27 cellular contexts compared by ENCODE assay signal in genomic region chr1:74091371-74091770, GRCh38.
DNase-seq lines count a peak whose midpoint lies in the region; ATAC-seq and TF ChIP-seq lines count a peak whose summit lies in the region.
"Had no signal": no experiment of that assay in that cellular context is flagged by ENCODE, and none has a peak within 500 bp of the region (broad histone marks: within the 10 kb centered on the region; RNA-seq: fewer than 3 reads in every experiment).

No MANE protein-coding gene starts in this region.

- H3K79me2 ChIP-seq in SK-N-SH (ENCODE audit: insufficient read depth): no peaks in the 10 kb centered on the region

- H3K36me3 ChIP-seq in SK-N-SH (replicated peaks in 1 of 2; ENCODE audit: control insufficient read depth in 1 of 2, insufficient read depth in 2 of 2, low read length in 1 of 2): no peaks in the 10 kb centered on the region
- H3K36me3 ChIP-seq: BE2C; BLaER1; BLaER1 treated with 17β-estradiol and CSF1 and Interleukin-3, amounts not matched to agents 10 nM and 100 nM had no signal

- no peak for ATAC-seq in SK-N-SH treated with all-trans-retinoic acid at 6 μM for 48 hours
- ATAC-seq: A549; CD8-positive, alpha-beta T cell had no signal

- POLR2A ChIA-PET in SK-N-SH (lab: Yijun Ruan, JAX): no interaction called here

- H4K20me1 ChIP-seq in SK-N-SH (ENCODE audit: insufficient read depth): no peaks in the 10 kb centered on the region
- H4K20me1 ChIP-seq: BLaER1; BLaER1 treated with 17β-estradiol and CSF1 and Interleukin-3, amounts not matched to agents 10 nM and 100 nM had no signal

- CTCF ChIA-PET in SK-N-SH (lab: Yijun Ruan, JAX): interaction anchor here (0.7 kb wide), 1 partner anchor 263 kb away, joined by 3 read pairs; no protein-coding TSS in a partner anchor

- no peak for TF ChIP-seq EP300 in SK-N-SH (IDR thresholded peaks at IDR 0.05; ENCODE audit: borderline replicate concordance in 1 of 2, low read depth in 1 of 2, low read length in 1 of 2)

- TF ChIP-seq CTCF in SK-N-SH (IDR thresholded peaks at IDR 0.05): no peak

- no peak for DNase-seq in SK-N-SH
- DNase-seq: 8988T; ACHN; AML-193; BE2C; C1 segment of cervical spinal cord; Caco-2; Calu3; CD4-positive, alpha-beta memory T cell; CD4-positive, alpha-beta T cell; CD4-positive, CD25-positive, alpha-beta regulatory T cell; CD8-positive, alpha-beta memory T cell; CD8-positive, alpha-beta T cell; COR-L47; DMS 273 treated with DMSO at 0.1 percent for 48 hours; DMS153; DMS53; DMS79; DMS79 treated with DMSO at 0.1 percent for 48 hours; DND-41; EL had no signal

- no peaks in the 10 kb centered on the region for H3K9me3 ChIP-seq in SK-N-SH
- H3K9me3 ChIP-seq: A549, BE2C, Caco-2 had no signal

- no peaks in the 10 kb centered on the region for H3K4me1 ChIP-seq in SK-N-SH (ENCODE audit: control insufficient read depth in 1 of 2, insufficient read depth in 2 of 2, low read depth in 1 of 2, low read length in 1 of 2)
- H3K4me1 ChIP-seq: A549; BE2C; BLaER1; BLaER1 treated with 17β-estradiol and CSF1 and Interleukin-3, amounts not matched to agents 10 nM and 100 nM; Caco-2 had no signal

- H3K9me2 ChIP-seq in SK-N-SH: no peaks in the 10 kb centered on the region

- no peak overlapping the region for H3K27ac ChIP-seq in SK-N-SH (ENCODE audit: low read depth in 2 of 2, low read length in 1 of 2)
- H3K27ac ChIP-seq: 22Rv1; A549; BLaER1; BLaER1 treated with 17β-estradiol and CSF1 and Interleukin-3, amounts not matched to agents 10 nM and 100 nM; C4-2B had no signal

- WGBS in SK-N-SH (ENCODE audit: low lambda C conversion rate): 16% methylated on average over 1 of the region's 1 CpG

- TF ChIP-seq RAD21 in SK-N-SH (IDR thresholded peaks at IDR 0.05; ENCODE audit: low read length): no peak

- H3F3A ChIP-seq in SK-N-SH (replicated peaks; ENCODE audit: insufficient read depth): no peaks in the 10 kb centered on the region

- H3K4me3 ChIP-seq in SK-N-SH (ENCODE audit: low read depth in 2 of 2, low read length in 1 of 2): no peak overlapping the region
- H3K4me3 ChIP-seq: A549; BLaER1; BLaER1 treated with 17β-estradiol and CSF1 and Interleukin-3, amounts not matched to agents 10 nM and 100 nM had no signal

- H3K27me3 ChIP-seq in SK-N-SH (ENCODE audit: insufficient read depth): no peaks in the 10 kb centered on the region
- H3K27me3 ChIP-seq: BE2C; BLaER1; BLaER1 treated with 17β-estradiol and CSF1 and Interleukin-3, amounts not matched to agents 10 nM and 100 nM had no signal

- H2AFZ ChIP-seq in SK-N-SH (ENCODE audit: low read depth): no peak overlapping the region

- no peak overlapping the region for H3K9ac ChIP-seq in SK-N-SH
- H3K9ac ChIP-seq: BLaER1; BLaER1 treated with 17β-estradiol and CSF1 and Interleukin-3, amounts not matched to agents 10 nM and 100 nM had no signal

- no peak overlapping the region for H3K4me2 ChIP-seq in SK-N-SH
- H3K4me2 ChIP-seq: A549; BLaER1; BLaER1 treated with 17β-estradiol and CSF1 and Interleukin-3, amounts not matched to agents 10 nM and 100 nM had no signal

TF ChIP-seq in SK-N-SH treated with all-trans-retinoic acid at 6 μM for 48 hours, 23 proteins besides CTCF, POLR2A, EP300 and RAD21:
- TF ChIP-seq ZFP30 (CRISPR knock-in tag; IDR thresholded peaks at IDR 0.05) (peak; percentile 98), ESRRG (CRISPR knock-in tag; IDR thresholded peaks at IDR 0.05) (no peak)

TF ChIP-seq in SK-N-SH, 30 proteins besides CTCF, POLR2A, EP300 and RAD21:
- no peak for TF ChIP-seq YY1 (IDR thresholded peaks at IDR 0.05; ENCODE audit: low read depth)
- TF ChIP-seq RCOR1 (IDR thresholded peaks at IDR 0.05; ENCODE audit: low read length): no peak
